In the genomic region with DNA sequence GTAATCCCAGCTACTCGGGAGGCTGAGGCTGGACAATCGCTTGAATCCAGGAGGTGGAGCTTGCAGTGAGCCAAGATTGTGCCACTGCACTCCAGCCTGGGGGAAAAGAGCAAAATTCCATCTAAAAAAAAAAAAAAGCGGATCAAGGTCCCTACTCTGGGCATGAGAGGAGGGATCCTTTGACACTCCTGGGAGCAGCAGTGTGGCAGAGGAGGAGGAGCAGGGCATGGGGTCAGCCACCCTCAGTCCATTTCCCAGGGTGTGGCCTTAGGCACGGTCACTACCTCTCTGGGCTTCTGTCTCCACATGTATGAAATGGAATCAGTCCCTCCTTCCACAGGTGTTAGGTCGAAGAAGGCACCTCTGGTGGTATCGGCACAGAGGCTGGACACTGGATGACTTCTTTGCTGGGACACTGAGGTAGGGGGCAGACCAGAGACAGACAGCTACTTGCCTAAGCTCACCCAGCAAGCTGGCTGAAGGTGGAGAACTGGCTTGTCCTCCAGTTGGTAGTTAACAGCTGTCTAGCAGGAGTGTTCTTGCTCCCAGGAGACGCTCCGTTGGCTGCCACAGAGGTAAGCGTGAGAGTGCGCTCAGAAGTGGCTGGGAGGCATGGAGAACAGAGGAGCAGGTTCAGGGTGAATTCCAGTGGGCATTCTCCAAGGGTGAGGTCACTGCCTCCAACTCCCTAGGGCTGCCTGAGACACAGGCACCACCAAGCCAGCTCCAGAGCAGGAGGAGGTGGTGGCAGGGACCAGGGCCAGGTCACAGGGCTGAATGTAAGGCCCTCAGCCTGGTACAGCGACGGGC, we compare ENCODE assay signal across 8 cellular contexts. TPM values are rescaled to one million over a fixed set of nuclear protein-coding genes. Genes with fewer than 3 reads are reported as not detected.
A peak's percentile ranks its signal among the peaks of the same experiment; 100 is the strongest.
DNase-seq lines count a peak whose midpoint lies in the region; ATAC-seq, FAIRE-seq and TF ChIP-seq lines count a peak whose summit lies in the region.

No MANE protein-coding gene starts in this region.

- POLR2A ChIA-PET in CD4-positive, alpha-beta memory T cell (lab: Charles Lee; ENCODE audit: partially characterized antibody) = interaction anchor here (1.2 kb wide), 1 partner anchor 127 kb away, joined by 3 read pairs; no protein-coding TSS in a partner anchor

- peaks cover 7% of the 10 kb centered on the region for H3K36me3 ChIP-seq in MG63
- H3K36me3 ChIP-seq in CD4-positive, alpha-beta memory T cell (ENCODE audit: insufficient read depth, low read length) = no peaks in the 10 kb centered on the region

- H3K27ac ChIP-seq in coronary artery = peak overlapping the region; percentile 80 to 95
- H3K27ac ChIP-seq in CD4-positive, alpha-beta memory T cell (ENCODE audit: low read depth, low read length) = no peak overlapping the region

- H3K27ac Mint-ChIP-seq in mesothelial cell of epicardium = peak overlapping the region; percentile 99
- peak overlapping the region in 2 of 7 donors; percentile 11 to 32 for H3K27ac Mint-ChIP-seq in CD4-positive, alpha-beta memory T cell
- no peak overlapping the region for H3K27ac Mint-ChIP-seq in activated T-helper 1 cell treated with anti-CD3 and anti-CD28 coated beads, Interleukin-12 subunit alpha, Interleukin-12 subunit beta, Interleukin-2, Interleukin-4 antibody, amounts not matched to agents 30 ng/mL and 10 ng/mL and 1 ng/mL, durations not matched to agents 14 hours and 24 hours and 36 hours

- DNase-seq in AG08395 (ENCODE audit: low spot score) (peak; percentile 76), MG63 (peak; percentile 89), coronary artery (ENCODE audit: low spot score) (peak; percentile 92), mesothelial cell of epicardium (ENCODE audit: low spot score in 2 of 2, unreplicated experiment in 2 of 2) (peak in 1 of 2 experiments; percentile 63), frontal cortex (ENCODE audit: low spot score in 2 of 2) (no peak)
- no peak for DNase-seq in CD4-positive, alpha-beta memory T cell
- DNase-seq in activated T-helper 1 cell treated with anti-CD3 and anti-CD28 coated beads, Interleukin-12 subunit alpha, Interleukin-12 subunit beta, Interleukin-2, Interleukin-4 antibody, amounts not matched to agents 30 ng/mL and 10 ng/mL and 1 ng/mL, durations not matched to agents 14 hours and 24 hours and 36 hours (ENCODE audit: low spot score) = no peak

- H3K9me3 Mint-ChIP-seq in mesothelial cell of epicardium = no peaks in the 10 kb centered on the region
- H3K9me3 Mint-ChIP-seq in CD4-positive, alpha-beta memory T cell = no peaks in the 10 kb centered on the region
- H3K9me3 Mint-ChIP-seq in activated T-helper 1 cell treated with anti-CD3 and anti-CD28 coated beads, Interleukin-12 subunit alpha, Interleukin-12 subunit beta, Interleukin-2, Interleukin-4 antibody, amounts not matched to agents 30 ng/mL and 10 ng/mL and 1 ng/mL, durations not matched to agents 14 hours and 24 hours and 36 hours = no peaks in the 10 kb centered on the region

- H3K27me3 Mint-ChIP-seq in mesothelial cell of epicardium (ENCODE audit: low read depth) = no peaks in the 10 kb centered on the region
- H3K27me3 Mint-ChIP-seq in CD4-positive, alpha-beta memory T cell = no peaks in the 10 kb centered on the region
- no peaks in the 10 kb centered on the region for H3K27me3 Mint-ChIP-seq in activated T-helper 1 cell treated with anti-CD3 and anti-CD28 coated beads, Interleukin-12 subunit alpha, Interleukin-12 subunit beta, Interleukin-2, Interleukin-4 antibody, amounts not matched to agents 30 ng/mL and 10 ng/mL and 1 ng/mL, durations not matched to agents 14 hours and 24 hours and 36 hours (ENCODE audit: insufficient read depth)

- TF ChIP-seq CTCF in coronary artery (IDR thresholded peaks at IDR 0.05) (no peak), mesothelial cell of epicardium (IDR thresholded peaks at IDR 0.05; ENCODE audit: unreplicated experiment) (no peak)

- H3K36me3 Mint-ChIP-seq in mesothelial cell of epicardium = no peaks in the 10 kb centered on the region
- H3K36me3 Mint-ChIP-seq in CD4-positive, alpha-beta memory T cell = no peaks in the 10 kb centered on the region
- H3K36me3 Mint-ChIP-seq in activated T-helper 1 cell treated with anti-CD3 and anti-CD28 coated beads, Interleukin-12 subunit alpha, Interleukin-12 subunit beta, Interleukin-2, Interleukin-4 antibody, amounts not matched to agents 30 ng/mL and 10 ng/mL and 1 ng/mL, durations not matched to agents 14 hours and 24 hours and 36 hours (ENCODE audit: low read depth) = peaks cover 2% of the 10 kb centered on the region

- no peaks in the 10 kb centered on the region for H3K27me3 ChIP-seq in MG63
- H3K27me3 ChIP-seq in CD4-positive, alpha-beta memory T cell (ENCODE audit: insufficient read depth, low read length) = no peaks in the 10 kb centered on the region

- ATAC-seq in HG02610 (IDR thresholded peaks at IDR 0.05; ENCODE audit: unreplicated experiment) = no peak

- peaks cover 28% of the 10 kb centered on the region for H3K4me1 Mint-ChIP-seq in mesothelial cell of epicardium
- peaks cover 3 to 5% (median 4%) of the 10 kb centered on the region in 4 donors for H3K4me1 Mint-ChIP-seq in CD4-positive, alpha-beta memory T cell
- H3K4me1 Mint-ChIP-seq in activated T-helper 1 cell treated with anti-CD3 and anti-CD28 coated beads, Interleukin-12 subunit alpha, Interleukin-12 subunit beta, Interleukin-2, Interleukin-4 antibody, amounts not matched to agents 30 ng/mL and 10 ng/mL and 1 ng/mL, durations not matched to agents 14 hours and 24 hours and 36 hours (ENCODE audit: low read depth) = peaks cover 5% of the 10 kb centered on the region

- intact Hi-C loops in CD4-positive, alpha-beta memory T cell (cut with micrococcal nuclease) = no loop called here
- intact Hi-C loops in activated T-helper 1 cell treated with anti-CD3 and anti-CD28 coated beads, Interleukin-12 subunit alpha, Interleukin-12 subunit beta, Interleukin-2, Interleukin-4 antibody, amounts not matched to agents 30 ng/mL and 10 ng/mL and 1 ng/mL, durations not matched to agents 14 hours and 24 hours and 36 hours (cut with micrococcal nuclease) = no loop called here

- no peak overlapping the region for H3K4me3 Mint-ChIP-seq in mesothelial cell of epicardium
- no peak overlapping the region for H3K4me3 Mint-ChIP-seq in CD4-positive, alpha-beta memory T cell
- H3K4me3 Mint-ChIP-seq in activated T-helper 1 cell treated with anti-CD3 and anti-CD28 coated beads, Interleukin-12 subunit alpha, Interleukin-12 subunit beta, Interleukin-2, Interleukin-4 antibody, amounts not matched to agents 30 ng/mL and 10 ng/mL and 1 ng/mL, durations not matched to agents 14 hours and 24 hours and 36 hours = no peak overlapping the region

- FAIRE-seq in frontal cortex (lab: Jason Lieb, UNC) = no peak

- no peak overlapping the region for H3K4me3 ChIP-seq in MG63
- peak overlapping the region; percentile 32 for H3K4me3 ChIP-seq in coronary artery
- H3K4me3 ChIP-seq in CD4-positive, alpha-beta memory T cell (ENCODE audit: low read length in 2 of 2) = no peak overlapping the region

- CTCF ChIA-PET in CD4-positive, alpha-beta memory T cell (lab: Charles Lee; ENCODE audit: partially characterized antibody) = no interaction called here

- no peaks in the 10 kb centered on the region for H3K9me3 ChIP-seq in MG63
- H3K9me3 ChIP-seq in CD4-positive, alpha-beta memory T cell (ENCODE audit: control insufficient read depth in 1 of 2, low read length in 2 of 2) = no peaks in the 10 kb centered on the region

- peaks cover 1% of the 10 kb centered on the region for H3K4me1 ChIP-seq in CD4-positive, alpha-beta memory T cell (ENCODE audit: insufficient read depth, low read length)

RNA-seq across cellular contexts. Expression of a gene that starts 19.6 kb away (rescaled TPM):
- 64.6 and 123 TPM in 2 replicates for total RNA-seq in MG63 (2014; rRNA removed; shearing (Covaris generic); ENCODE audit: low replicate concordance)
- 54.9 to 64.1 TPM (median 59.1 TPM) in 3 replicates for total RNA-seq in mesothelial cell of epicardium
- 10 to 100 TPM; 33.5 to 34.5 TPM for total RNA-seq in CD4-positive, alpha-beta memory T cell
- polyA plus RNA-seq in CD4-positive, alpha-beta memory T cell = 100 to 1,000 TPM; 103 to 148 TPM
- 95.2 and 95.3 TPM in 2 replicates for total RNA-seq in activated T-helper 1 cell treated with anti-CD3 and anti-CD28 coated beads, Interleukin-12 subunit alpha, Interleukin-12 subunit beta, Interleukin-2, Interleukin-4 antibody, amounts not matched to agents 30 ng/mL and 10 ng/mL and 1 ng/mL, durations not matched to agents 14 hours and 24 hours and 36 hours
- total RNA-seq in frontal cortex = 17.9 TPM

RNA-seq across cellular contexts. Expression of a gene that starts 45.0 kb away (rescaled TPM):
- 3.5 and 8.5 TPM in 2 replicates for total RNA-seq in MG63 (2014; rRNA removed; shearing (Covaris generic); ENCODE audit: low replicate concordance)
- 39.8 to 43.9 TPM (median 39.9 TPM) in 3 replicates for total RNA-seq in mesothelial cell of epicardium
- total RNA-seq in CD4-positive, alpha-beta memory T cell = 1 to 10 TPM; 7.3 to 8.5 TPM
- 1 to 10 TPM in 1 of 2 donors, not detected in 1; 2.7 TPM for polyA plus RNA-seq in CD4-positive, alpha-beta memory T cell
- 22.3 and 25.0 TPM in 2 replicates for total RNA-seq in activated T-helper 1 cell treated with anti-CD3 and anti-CD28 coated beads, Interleukin-12 subunit alpha, Interleukin-12 subunit beta, Interleukin-2, Interleukin-4 antibody, amounts not matched to agents 30 ng/mL and 10 ng/mL and 1 ng/mL, durations not matched to agents 14 hours and 24 hours and 36 hours
- total RNA-seq in frontal cortex = 11.0 TPM

Comparison
In these comparisons a context has a peak if more than half of its experiments do, and no peak if none do; other contexts are left out.
1. DNase-seq: peak in AG08395 (single experiment), MG63 (single experiment) and coronary artery (single experiment); none in CD4-positive, alpha-beta memory T cell (0 of 5), activated T-helper 1 cell treated with anti-CD3 and anti-CD28 coated beads, Interleukin-12 subunit alpha, Interleukin-12 subunit beta, Interleukin-2, Interleukin-4 antibody, amounts not matched to agents 30 ng/mL and 10 ng/mL and 1 ng/mL, durations not matched to agents 14 hours and 24 hours and 36 hours (single experiment) and frontal cortex (0 of 2).